ENCODE assay signal across 1 cellular context in the genomic region with DNA sequence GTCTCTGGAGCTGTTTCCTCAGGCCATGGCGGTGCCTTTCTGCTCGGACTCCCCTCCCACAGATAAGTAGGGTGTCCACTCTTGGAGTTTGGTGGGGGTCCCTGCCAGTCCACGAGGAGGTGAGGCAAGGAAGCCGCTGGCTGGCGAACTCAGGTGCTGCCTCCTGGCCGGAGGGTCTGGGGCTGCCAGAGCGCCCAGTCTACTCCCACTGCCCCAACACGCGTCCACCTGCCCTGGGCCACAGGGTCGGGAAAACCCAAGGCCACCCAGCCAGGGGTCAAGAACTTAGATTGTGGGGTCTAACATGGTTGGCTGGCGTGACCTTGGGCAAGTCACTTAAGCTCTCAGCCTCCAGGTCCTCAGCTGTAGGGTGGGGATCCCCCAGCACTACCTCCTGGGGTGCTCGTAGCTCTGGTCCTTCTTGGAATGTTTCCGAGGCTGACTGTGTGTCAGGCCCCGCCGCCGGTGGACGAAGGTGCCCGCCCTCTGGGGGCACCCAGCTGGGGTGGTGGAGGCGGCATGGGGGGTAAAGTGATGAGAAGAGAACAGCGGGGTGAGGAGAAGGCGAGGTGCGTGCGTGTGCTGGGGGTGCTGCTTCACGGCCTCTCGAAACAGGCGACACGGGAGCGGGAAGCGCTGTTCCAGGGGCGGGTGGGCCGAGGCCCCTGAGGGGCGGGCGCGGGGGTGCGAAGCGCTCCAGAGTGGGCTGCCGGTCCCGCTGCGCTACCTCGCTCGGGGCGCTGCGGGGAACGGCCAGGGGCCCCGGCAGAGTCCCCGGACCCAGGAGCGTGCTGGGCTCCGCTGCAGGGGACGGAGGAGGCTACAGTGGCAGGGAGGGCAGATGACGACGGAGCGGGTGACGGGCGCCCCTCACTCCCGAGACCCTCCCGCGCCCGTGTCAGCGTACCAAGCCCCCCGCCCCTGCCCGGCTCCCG.
TF ChIP-seq lines count a peak whose summit lies in the region.

No MANE protein-coding gene starts in this region.

TF ChIP-seq in HEK293, 187 proteins besides CTCF, POLR2A, EP300 and RAD21:
- TF ChIP-seq, protein P1, sequence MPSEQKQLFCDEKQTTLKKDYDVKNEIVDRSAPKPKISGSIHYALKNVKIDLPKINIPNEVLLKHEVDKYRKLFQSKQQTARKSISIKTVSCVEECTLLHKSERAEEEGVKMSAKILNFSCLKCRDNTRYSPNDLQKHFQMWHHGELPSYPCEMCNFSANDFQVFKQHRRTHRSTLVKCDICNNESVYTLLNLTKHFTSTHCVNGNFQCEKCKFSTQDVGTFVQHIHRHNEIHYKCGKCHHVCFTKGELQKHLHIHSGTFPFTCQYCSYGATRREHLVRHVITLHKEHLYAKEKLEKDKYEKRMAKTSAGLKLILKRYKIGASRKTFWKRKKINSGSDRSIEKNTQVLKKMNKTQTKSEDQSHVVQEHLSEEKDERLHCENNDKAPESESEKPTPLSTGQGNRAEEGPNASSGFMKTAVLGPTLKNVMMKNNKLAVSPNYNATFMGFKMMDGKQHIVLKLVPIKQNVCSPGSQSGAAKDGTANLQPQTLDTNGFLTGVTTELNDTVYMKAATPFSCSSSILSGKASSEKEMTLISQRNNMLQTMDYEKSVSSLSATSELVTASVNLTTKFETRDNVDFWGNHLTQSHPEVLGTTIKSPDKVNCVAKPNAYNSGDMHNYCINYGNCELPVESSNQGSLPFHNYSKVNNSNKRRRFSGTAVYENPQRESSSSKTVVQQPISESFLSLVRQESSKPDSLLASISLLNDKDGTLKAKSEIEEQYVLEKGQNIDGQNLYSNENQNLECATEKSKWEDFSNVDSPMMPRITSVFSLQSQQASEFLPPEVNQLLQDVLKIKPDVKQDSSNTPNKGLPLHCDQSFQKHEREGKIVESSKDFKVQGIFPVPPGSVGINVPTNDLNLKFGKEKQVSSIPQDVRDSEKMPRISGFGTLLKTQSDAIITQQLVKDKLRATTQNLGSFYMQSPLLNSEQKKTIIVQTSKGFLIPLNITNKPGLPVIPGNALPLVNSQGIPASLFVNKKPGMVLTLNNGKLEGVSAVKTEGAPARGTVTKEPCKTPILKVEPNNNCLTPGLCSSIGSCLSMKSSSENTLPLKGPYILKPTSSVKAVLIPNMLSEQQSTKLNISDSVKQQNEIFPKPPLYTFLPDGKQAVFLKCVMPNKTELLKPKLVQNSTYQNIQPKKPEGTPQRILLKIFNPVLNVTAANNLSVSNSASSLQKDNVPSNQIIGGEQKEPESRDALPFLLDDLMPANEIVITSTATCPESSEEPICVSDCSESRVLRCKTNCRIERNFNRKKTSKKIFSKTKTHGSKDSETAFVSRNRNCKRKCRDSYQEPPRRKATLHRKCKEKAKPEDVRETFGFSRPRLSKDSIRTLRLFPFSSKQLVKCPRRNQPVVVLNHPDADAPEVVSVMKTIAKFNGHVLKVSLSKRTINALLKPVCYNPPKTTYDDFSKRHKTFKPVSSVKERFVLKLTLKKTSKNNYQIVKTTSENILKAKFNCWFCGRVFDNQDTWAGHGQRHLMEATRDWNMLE (tag by site-specific recombination; conservative IDR thresholded peaks at IDR 0.05; ENCODE audit: low read depth): no peak
- no peak for TF ChIP-seq ZNF274 (IDR thresholded peaks at IDR 0.05; ENCODE audit: low read length)
- no peak for TF ChIP-seq ZNF274 (tag by site-specific recombination; IDR thresholded peaks at IDR 0.05; ENCODE audit: borderline replicate concordance)
- TF ChIP-seq, protein P2, sequence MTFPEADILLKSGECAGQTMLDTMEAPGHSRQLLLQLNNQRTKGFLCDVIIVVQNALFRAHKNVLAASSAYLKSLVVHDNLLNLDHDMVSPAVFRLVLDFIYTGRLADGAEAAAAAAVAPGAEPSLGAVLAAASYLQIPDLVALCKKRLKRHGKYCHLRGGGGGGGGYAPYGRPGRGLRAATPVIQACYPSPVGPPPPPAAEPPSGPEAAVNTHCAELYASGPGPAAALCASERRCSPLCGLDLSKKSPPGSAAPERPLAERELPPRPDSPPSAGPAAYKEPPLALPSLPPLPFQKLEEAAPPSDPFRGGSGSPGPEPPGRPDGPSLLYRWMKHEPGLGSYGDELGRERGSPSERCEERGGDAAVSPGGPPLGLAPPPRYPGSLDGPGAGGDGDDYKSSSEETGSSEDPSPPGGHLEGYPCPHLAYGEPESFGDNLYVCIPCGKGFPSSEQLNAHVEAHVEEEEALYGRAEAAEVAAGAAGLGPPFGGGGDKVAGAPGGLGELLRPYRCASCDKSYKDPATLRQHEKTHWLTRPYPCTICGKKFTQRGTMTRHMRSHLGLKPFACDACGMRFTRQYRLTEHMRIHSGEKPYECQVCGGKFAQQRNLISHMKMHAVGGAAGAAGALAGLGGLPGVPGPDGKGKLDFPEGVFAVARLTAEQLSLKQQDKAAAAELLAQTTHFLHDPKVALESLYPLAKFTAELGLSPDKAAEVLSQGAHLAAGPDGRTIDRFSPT (tag by site-specific recombination; IDR thresholded peaks at IDR 0.05): peak; percentile 79
- TF ChIP-seq, protein P3, sequence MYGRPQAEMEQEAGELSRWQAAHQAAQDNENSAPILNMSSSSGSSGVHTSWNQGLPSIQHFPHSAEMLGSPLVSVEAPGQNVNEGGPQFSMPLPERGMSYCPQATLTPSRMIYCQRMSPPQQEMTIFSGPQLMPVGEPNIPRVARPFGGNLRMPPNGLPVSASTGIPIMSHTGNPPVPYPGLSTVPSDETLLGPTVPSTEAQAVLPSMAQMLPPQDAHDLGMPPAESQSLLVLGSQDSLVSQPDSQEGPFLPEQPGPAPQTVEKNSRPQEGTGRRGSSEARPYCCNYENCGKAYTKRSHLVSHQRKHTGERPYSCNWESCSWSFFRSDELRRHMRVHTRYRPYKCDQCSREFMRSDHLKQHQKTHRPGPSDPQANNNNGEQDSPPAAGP (tag by site-specific recombination; IDR thresholded peaks at IDR 0.05): 0 out of 2 replicates have a peak, but pooled peaks have one; percentile 19
- TF ChIP-seq, protein P4, sequence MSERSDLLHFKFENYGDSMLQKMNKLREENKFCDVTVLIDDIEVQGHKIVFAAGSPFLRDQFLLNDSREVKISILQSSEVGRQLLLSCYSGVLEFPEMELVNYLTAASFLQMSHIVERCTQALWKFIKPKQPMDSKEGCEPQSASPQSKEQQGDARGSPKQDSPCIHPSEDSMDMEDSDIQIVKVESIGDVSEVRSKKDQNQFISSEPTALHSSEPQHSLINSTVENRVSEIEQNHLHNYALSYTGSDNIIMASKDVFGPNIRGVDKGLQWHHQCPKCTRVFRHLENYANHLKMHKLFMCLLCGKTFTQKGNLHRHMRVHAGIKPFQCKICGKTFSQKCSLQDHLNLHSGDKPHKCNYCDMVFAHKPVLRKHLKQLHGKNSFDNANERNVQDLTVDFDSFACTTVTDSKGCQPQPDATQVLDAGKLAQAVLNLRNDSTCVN (tag by site-specific recombination; optimal IDR thresholded peaks at IDR 0.05): peak; percentile 34
- TF ChIP-seq EGR2 (tag by site-specific recombination; IDR thresholded peaks at IDR 0.05; ENCODE audit: low read depth): peak; percentile 28; the same call in 1 of the 2 replicates
- peak; percentile 32; the same call in 1 of the 2 replicates for TF ChIP-seq ZFHX2 (tag by site-specific recombination; conservative IDR thresholded peaks at IDR 0.05)
- no peak for TF ChIP-seq ZNF311 (tag by site-specific recombination; IDR thresholded peaks at IDR 0.05; ENCODE audit: borderline replicate concordance)
- 0 out of 2 replicates have a peak, but pooled peaks have one; percentile 4 for TF ChIP-seq SP2 (tag by site-specific recombination; IDR thresholded peaks at IDR 0.05)
- TF ChIP-seq ZNF558 (tag by site-specific recombination; IDR thresholded peaks at IDR 0.05): no peak
- TF ChIP-seq, protein P5, sequence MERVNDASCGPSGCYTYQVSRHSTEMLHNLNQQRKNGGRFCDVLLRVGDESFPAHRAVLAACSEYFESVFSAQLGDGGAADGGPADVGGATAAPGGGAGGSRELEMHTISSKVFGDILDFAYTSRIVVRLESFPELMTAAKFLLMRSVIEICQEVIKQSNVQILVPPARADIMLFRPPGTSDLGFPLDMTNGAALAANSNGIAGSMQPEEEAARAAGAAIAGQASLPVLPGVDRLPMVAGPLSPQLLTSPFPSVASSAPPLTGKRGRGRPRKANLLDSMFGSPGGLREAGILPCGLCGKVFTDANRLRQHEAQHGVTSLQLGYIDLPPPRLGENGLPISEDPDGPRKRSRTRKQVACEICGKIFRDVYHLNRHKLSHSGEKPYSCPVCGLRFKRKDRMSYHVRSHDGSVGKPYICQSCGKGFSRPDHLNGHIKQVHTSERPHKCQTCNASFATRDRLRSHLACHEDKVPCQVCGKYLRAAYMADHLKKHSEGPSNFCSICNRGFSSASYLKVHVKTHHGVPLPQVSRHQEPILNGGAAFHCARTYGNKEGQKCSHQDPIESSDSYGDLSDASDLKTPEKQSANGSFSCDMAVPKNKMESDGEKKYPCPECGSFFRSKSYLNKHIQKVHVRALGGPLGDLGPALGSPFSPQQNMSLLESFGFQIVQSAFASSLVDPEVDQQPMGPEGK (tag by site-specific recombination; IDR thresholded peaks at IDR 0.05): peak; percentile 54; the same call in 1 of the 2 replicates
- peak; percentile 86 for TF ChIP-seq ZNF341 (tag by site-specific recombination; IDR thresholded peaks at IDR 0.05; ENCODE audit: low read depth)
- TF ChIP-seq GLIS2 (tag by site-specific recombination; IDR thresholded peaks at IDR 0.05): peak; percentile 91
- peak; percentile 28; the same call in 1 of the 2 replicates for TF ChIP-seq GLIS1 (tag by site-specific recombination; IDR thresholded peaks at IDR 0.05)
- TF ChIP-seq, protein P6, sequence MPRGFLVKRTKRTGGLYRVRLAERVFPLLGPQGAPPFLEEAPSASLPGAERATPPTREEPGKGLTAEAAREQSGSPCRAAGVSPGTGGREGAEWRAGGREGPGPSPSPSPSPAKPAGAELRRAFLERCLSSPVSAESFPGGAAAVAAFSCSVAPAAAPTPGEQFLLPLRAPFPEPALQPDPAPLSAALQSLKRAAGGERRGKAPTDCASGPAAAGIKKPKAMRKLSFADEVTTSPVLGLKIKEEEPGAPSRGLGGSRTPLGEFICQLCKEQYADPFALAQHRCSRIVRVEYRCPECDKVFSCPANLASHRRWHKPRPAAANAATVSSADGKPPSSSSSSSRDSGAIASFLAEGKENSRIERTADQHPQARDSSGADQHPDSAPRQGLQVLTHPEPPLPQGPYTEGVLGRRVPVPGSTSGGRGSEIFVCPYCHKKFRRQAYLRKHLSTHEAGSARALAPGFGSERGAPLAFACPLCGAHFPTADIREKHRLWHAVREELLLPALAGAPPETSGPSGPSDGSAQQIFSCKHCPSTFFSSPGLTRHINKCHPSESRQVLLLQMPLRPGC (tag by site-specific recombination; IDR thresholded peaks at IDR 0.05): no peak
- TF ChIP-seq ZIC2 (tag by site-specific recombination; IDR thresholded peaks at IDR 0.05): peak; percentile 63
- TF ChIP-seq, protein P7, sequence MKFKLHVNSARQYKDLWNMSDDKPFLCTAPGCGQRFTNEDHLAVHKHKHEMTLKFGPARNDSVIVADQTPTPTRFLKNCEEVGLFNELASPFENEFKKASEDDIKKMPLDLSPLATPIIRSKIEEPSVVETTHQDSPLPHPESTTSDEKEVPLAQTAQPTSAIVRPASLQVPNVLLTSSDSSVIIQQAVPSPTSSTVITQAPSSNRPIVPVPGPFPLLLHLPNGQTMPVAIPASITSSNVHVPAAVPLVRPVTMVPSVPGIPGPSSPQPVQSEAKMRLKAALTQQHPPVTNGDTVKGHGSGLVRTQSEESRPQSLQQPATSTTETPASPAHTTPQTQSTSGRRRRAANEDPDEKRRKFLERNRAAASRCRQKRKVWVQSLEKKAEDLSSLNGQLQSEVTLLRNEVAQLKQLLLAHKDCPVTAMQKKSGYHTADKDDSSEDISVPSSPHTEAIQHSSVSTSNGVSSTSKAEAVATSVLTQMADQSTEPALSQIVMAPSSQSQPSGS (tag by site-specific recombination; IDR thresholded peaks at IDR 0.05; ENCODE audit: low read depth): no peak
- TF ChIP-seq, protein P8, sequence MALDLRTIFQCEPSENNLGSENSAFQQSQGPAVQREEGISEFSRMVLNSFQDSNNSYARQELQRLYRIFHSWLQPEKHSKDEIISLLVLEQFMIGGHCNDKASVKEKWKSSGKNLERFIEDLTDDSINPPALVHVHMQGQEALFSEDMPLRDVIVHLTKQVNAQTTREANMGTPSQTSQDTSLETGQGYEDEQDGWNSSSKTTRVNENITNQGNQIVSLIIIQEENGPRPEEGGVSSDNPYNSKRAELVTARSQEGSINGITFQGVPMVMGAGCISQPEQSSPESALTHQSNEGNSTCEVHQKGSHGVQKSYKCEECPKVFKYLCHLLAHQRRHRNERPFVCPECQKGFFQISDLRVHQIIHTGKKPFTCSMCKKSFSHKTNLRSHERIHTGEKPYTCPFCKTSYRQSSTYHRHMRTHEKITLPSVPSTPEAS (tag by site-specific recombination; IDR thresholded peaks at IDR 0.05): no peak
